ENCODE assay signal across 1 cellular context in genomic region chr16:53048139-53048915, GRCh38.
TF ChIP-seq lines count a peak whose summit lies in the region.

No MANE protein-coding gene starts in this region.

TF ChIP-seq in HepG2, 621 proteins besides CTCF, POLR2A, EP300 and RAD21 (continued from another document and continues in another):
- no peak for TF ChIP-seq ZNF142 (CRISPR knock-in tag; IDR thresholded peaks at IDR 0.05)
- peak; percentile 86; the same call in 1 of the 2 replicates for TF ChIP-seq ZNF792 (CRISPR knock-in tag; IDR thresholded peaks at IDR 0.05)
- 0 out of 2 replicates have a peak, but pooled peaks have one; percentile 73 for TF ChIP-seq ZNF276 (CRISPR knock-in tag; IDR thresholded peaks at IDR 0.05; ENCODE audit: low read depth)
- no peak for TF ChIP-seq ZNF44 (CRISPR knock-in tag; IDR thresholded peaks at IDR 0.05)
- TF ChIP-seq IKZF5 (CRISPR knock-in tag; IDR thresholded peaks at IDR 0.05), result 0 out of 2 replicates have a peak, but pooled peaks have one; percentile 71
- TF ChIP-seq NKX3-1 (CRISPR knock-in tag; IDR thresholded peaks at IDR 0.05), result 0 out of 2 replicates have a peak, but pooled peaks have one; percentile 8
- TF ChIP-seq PAXIP1 (CRISPR knock-in tag; conservative IDR thresholded peaks at IDR 0.05), result peak; percentile 95
- 0 out of 2 replicates have a peak, but pooled peaks have one; percentile 37 for TF ChIP-seq ZNF691 (CRISPR knock-in tag; IDR thresholded peaks at IDR 0.05; ENCODE audit: borderline replicate concordance, low read depth)
- no peak for TF ChIP-seq ZNF672 (CRISPR knock-in tag; IDR thresholded peaks at IDR 0.05)
- no peak for TF ChIP-seq KLF15 (CRISPR knock-in tag; IDR thresholded peaks at IDR 0.05; ENCODE audit: borderline replicate concordance)
- TF ChIP-seq ZNF121 (CRISPR knock-in tag; IDR thresholded peaks at IDR 0.05), result no peak
- TF ChIP-seq HMGA1 (CRISPR knock-in tag; conservative IDR thresholded peaks at IDR 0.05), result no peak
- TF ChIP-seq MLX (CRISPR knock-in tag; IDR thresholded peaks at IDR 0.05), result no peak
- no peak for TF ChIP-seq ZKSCAN8 (CRISPR knock-in tag; IDR thresholded peaks at IDR 0.05; ENCODE audit: borderline replicate concordance)
- peak; percentile 94 for TF ChIP-seq MIXL1 (CRISPR knock-in tag; IDR thresholded peaks at IDR 0.05)
- TF ChIP-seq DPF2 (CRISPR knock-in tag; IDR thresholded peaks at IDR 0.05; ENCODE audit: borderline replicate concordance, low read depth), result peak; percentile 79; the same call in 1 of the 2 replicates
- peak in 1 of 2 experiments; percentile 53; a peak in 1 of 4 replicates for TF ChIP-seq KLF16 (CRISPR knock-in tag; IDR thresholded peaks at IDR 0.05)
- TF ChIP-seq REST (IDR thresholded peaks at IDR 0.05; ENCODE audit: borderline replicate concordance in 1 of 2, low read depth in 1 of 2, low read length in 2 of 2), result peak in 1 of 2 experiments; percentile 35; a peak in 1 of 4 replicates
- 0 out of 2 replicates have a peak, but pooled peaks have one; percentile 55 for TF ChIP-seq MEIS1 (CRISPR knock-in tag; IDR thresholded peaks at IDR 0.05; ENCODE audit: borderline replicate concordance)
- peak; percentile 72 to 95 for TF ChIP-seq NR2F1 (CRISPR knock-in tag; IDR thresholded peaks at IDR 0.05)
- TF ChIP-seq ELF4 (CRISPR knock-in tag; IDR thresholded peaks at IDR 0.05; ENCODE audit: borderline replicate concordance), result no peak
- TF ChIP-seq ARNTL (CRISPR knock-in tag; IDR thresholded peaks at IDR 0.05), result peak; percentile 77; the same call in 1 of the 2 replicates
- no peak; the same call in 1 of the 2 replicates for TF ChIP-seq REPIN1 (CRISPR knock-in tag; IDR thresholded peaks at IDR 0.05; ENCODE audit: borderline replicate concordance, low read depth)
- peak; percentile 48; the same call in 1 of the 2 replicates for TF ChIP-seq ZNF574 (CRISPR knock-in tag; IDR thresholded peaks at IDR 0.05)
- TF ChIP-seq ZNF660 (CRISPR knock-in tag; IDR thresholded peaks at IDR 0.05; ENCODE audit: borderline replicate concordance, low read depth), result no peak
- peak; percentile 65; the same call in 1 of the 2 replicates for TF ChIP-seq PITX1 (CRISPR knock-in tag; IDR thresholded peaks at IDR 0.05)
- TF ChIP-seq ZKSCAN5 (CRISPR knock-in tag; IDR thresholded peaks at IDR 0.05), result 0 out of 2 replicates have a peak, but pooled peaks have one; percentile 53
- TF ChIP-seq REL (CRISPR knock-in tag; conservative IDR thresholded peaks at IDR 0.05), result no peak
- peak; percentile 25; the same call in 1 of the 2 replicates for TF ChIP-seq EHMT2 (IDR thresholded peaks at IDR 0.05; ENCODE audit: borderline replicate concordance, low read depth, low read length)
- TF ChIP-seq FOXK2 (IDR thresholded peaks at IDR 0.05), result no peak
- no peak for TF ChIP-seq MTA3 (CRISPR knock-in tag; IDR thresholded peaks at IDR 0.05)
- no peak for TF ChIP-seq PAWR (CRISPR knock-in tag; IDR thresholded peaks at IDR 0.05; ENCODE audit: borderline replicate concordance)
- TF ChIP-seq ZNF431 (CRISPR knock-in tag; IDR thresholded peaks at IDR 0.05; ENCODE audit: borderline replicate concordance, low read depth), result peak; percentile 56; the same call in 1 of the 2 replicates
- TF ChIP-seq ZSCAN9 (CRISPR knock-in tag; IDR thresholded peaks at IDR 0.05; ENCODE audit: borderline replicate concordance), result peak; percentile 33; the same call in 1 of the 2 replicates
